In genomic region chr6:24126586-24127192, GRCh38 we compare ENCODE assay signal across 9 cellular contexts. TPM values are rescaled to one million over a fixed set of nuclear protein-coding genes. Genes with fewer than 3 reads are reported as not detected.
DNase-seq lines count a peak whose midpoint lies in the region; ATAC-seq and TF ChIP-seq lines count a peak whose summit lies in the region.
"Had no signal": no experiment of that assay in that cellular context is flagged by ENCODE, and none has a peak within 500 bp of the region (broad histone marks: within the 10 kb centered on the region; RNA-seq: fewer than 3 reads in every experiment).

No MANE protein-coding gene starts in this region.

- peaks cover 26% of the 10 kb centered on the region for H3K27me3 Mint-ChIP-seq in brain

- H3K36me3 Mint-ChIP-seq in brain, result peaks cover 16% of the 10 kb centered on the region

- peak overlapping the region; percentile 83 to 91 (median 90) for H3K4me3 Mint-ChIP-seq in brain

- H3K4me1 Mint-ChIP-seq in brain, result peaks cover 31% of the 10 kb centered on the region

- TF ChIP-seq CTCF in brain (conservative IDR thresholded peaks at IDR 0.05), result no peak

- H3K27ac Mint-ChIP-seq in brain, result peak overlapping the region in 4 of 5 experiments; percentile 22 to 79 (median 67)

- ATAC-seq in GM21576 (IDR thresholded peaks at IDR 0.05; ENCODE audit: unreplicated experiment) (peak; percentile 63), GM18517 (IDR thresholded peaks at IDR 0.05; ENCODE audit: unreplicated experiment) (no peak), HG02642 (IDR thresholded peaks at IDR 0.05; ENCODE audit: poor library complexity, unreplicated experiment) (no peak)

- H3K9me3 Mint-ChIP-seq in brain, result peaks cover 0 to 2% (median 0%) of the 10 kb centered on the region in 5 experiments

- DNase-seq in DMS53 treated with DMSO at 0.1 percent for 48 hours (lab: John Stamatoyannopoulos, UW; ENCODE audit: unreplicated experiment), result peak; percentile 14
- peak; percentile 14 for DNase-seq in NCI-H2227 treated with DMSO at 0.1 percent for 48 hours (lab: John Stamatoyannopoulos, UW)
- DNase-seq in kidney glomerular epithelial cell (lab: John Stamatoyannopoulos, UW), result peak; percentile 53
- no peak for DNase-seq in NCI-H345 treated with DMSO at 0.1 percent for 48 hours (lab: John Stamatoyannopoulos, UW; ENCODE audit: unreplicated experiment)

RNA-seq across cellular contexts. Expression of gene NRSN1, which starts 0.7 kb away (rescaled TPM):
- polyA plus RNA-seq in brain (ENCODE audit: insufficient read depth, low read depth, low replicate concordance), result 123 TPM
- polyA plus RNA-seq: heart left ventricle had no signal
